ENCODE assay signal across 8 cellular contexts in the genomic region with DNA sequence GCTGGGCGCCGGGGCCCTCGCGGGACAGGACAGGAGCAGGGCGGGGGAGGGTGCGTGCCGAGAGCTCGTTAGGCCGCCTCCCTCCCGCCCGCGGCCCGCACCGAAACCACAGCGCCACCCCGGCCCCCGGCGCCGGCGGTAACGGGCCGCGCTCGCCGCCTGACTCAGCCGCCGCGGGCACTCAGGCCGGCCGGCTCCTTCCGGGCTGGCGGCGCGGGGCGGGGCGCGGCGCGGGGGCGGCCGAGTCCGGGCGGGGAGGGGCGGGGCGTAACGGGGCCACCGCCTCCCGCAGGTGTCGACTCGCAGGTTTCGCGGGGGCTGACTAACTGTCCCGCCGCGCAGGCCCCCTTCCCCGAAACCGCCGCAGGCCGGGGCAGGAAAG. TPM values are rescaled to one million over a fixed set of nuclear protein-coding genes. Genes with fewer than 3 reads are reported as not detected.
DNase-seq lines count a peak whose midpoint lies in the region; ATAC-seq, FAIRE-seq and TF ChIP-seq lines count a peak whose summit lies in the region.

A gene with protein sequence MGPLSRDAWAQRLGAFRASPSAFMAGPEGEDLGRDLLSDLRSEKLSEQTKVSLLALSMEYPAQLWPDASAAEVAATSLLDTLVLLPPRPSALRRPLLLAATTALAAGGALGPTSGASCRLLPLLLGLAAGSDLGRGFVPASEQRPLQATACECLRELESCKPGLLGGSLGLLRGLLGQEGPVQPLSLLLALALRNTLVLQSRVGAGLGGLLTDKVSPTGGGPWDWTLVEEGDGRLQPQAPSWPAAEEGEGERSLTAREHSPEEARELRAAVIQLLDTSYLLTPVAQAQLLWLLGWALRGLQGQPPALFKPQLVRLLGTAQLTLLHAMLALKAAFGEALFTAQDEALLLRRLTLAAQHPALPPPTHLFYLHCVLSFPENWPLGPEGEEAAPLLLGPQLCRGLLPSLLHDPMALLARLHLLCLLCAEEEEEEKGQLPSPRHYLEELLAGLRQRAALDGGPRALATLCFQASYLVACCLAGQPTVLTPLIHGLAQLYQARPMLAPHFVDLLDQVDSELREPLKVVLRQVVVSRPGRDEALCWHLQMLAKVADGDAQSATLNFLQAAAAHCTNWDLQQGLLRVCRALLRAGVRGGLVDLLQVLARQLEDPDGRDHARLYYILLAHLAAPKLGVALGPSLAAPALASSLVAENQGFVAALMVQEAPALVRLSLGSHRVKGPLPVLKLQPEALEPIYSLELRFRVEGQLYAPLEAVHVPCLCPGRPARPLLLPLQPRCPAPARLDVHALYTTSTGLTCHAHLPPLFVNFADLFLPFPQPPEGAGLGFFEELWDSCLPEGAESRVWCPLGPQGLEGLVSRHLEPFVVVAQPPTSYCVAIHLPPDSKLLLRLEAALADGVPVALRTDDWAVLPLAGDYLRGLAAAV (minus strand): TSS at position 207 of the 382 bp plus-strand sequence. CDS start 385 bp downstream, outside the sequence.

- H3K36me3 Mint-ChIP-seq in activated T-helper 2 cell treated with anti-CD3 and anti-CD28 coated beads, Interferon-gamma antibody, Interleukin-2, Interleukin-4, amounts not matched to agents 10 μg/mL and 5 μg/mL and 100 μg/mL, durations not matched to agents 14 hours and 24 hours and 36 hours (ENCODE audit: low read depth), result peaks cover 24% of the 10 kb centered on the region
- no peaks in the 10 kb centered on the region for H3K36me3 Mint-ChIP-seq in natural killer cell treated with Interleukin-12 subunit alpha and Interleukin-12 subunit beta and Interleukin-15 and Interleukin-18, amount 100 ng/mL, for 72 hours

- peak within 1 kb of the TSS; percentile 93 to 98 for H3K27ac ChIP-seq in A549
- peak within 1 kb of the TSS; percentile 23 for H3K27ac ChIP-seq in OCI-LY7 (ENCODE audit: low read depth, low read length, poor library complexity, severe bottlenecking)

- in situ Hi-C loops in GM13977 (cut with MboI; ENCODE audit: low pct_unique_long_range_greater_than_20kb, low sequenced_read_pairs, unreplicated experiment), result no loop called here

- peak within 1 kb of the TSS; percentile 89 for H3K4me3 Mint-ChIP-seq in activated T-helper 2 cell treated with anti-CD3 and anti-CD28 coated beads, Interferon-gamma antibody, Interleukin-2, Interleukin-4, amounts not matched to agents 10 μg/mL and 5 μg/mL and 100 μg/mL, durations not matched to agents 14 hours and 24 hours and 36 hours (ENCODE audit: low read depth)
- H3K4me3 Mint-ChIP-seq in natural killer cell treated with Interleukin-12 subunit alpha and Interleukin-12 subunit beta and Interleukin-15 and Interleukin-18, amount 100 ng/mL, for 72 hours, result peak within 1 kb of the TSS; percentile 88
- peak within 1 kb of the TSS; percentile 94 to 96 for H3K4me3 Mint-ChIP-seq in stimulated activated naive CD8-positive, alpha-beta T cell treated with anti-CD3 and anti-CD28 coated beads, Interleukin-15, amount 100 ng/mL, for 72 hours

- intact Hi-C loops in OCI-LY7 (cut with micrococcal nuclease; ENCODE audit: unreplicated experiment), result loop anchor here (1.0 to 2.0 kb wide), 4 partner anchors 22 to 208 kb away; no protein-coding TSS in a partner anchor
- intact Hi-C loops in activated T-helper 2 cell treated with anti-CD3 and anti-CD28 coated beads, Interferon-gamma antibody, Interleukin-2, Interleukin-4, amounts not matched to agents 10 μg/mL and 5 μg/mL and 100 μg/mL, durations not matched to agents 14 hours and 24 hours and 36 hours (cut with micrococcal nuclease), result loop anchor here (1.0 kb wide), 3 partner anchors 11 to 209 kb away; no protein-coding TSS in a partner anchor

- H3K9me3 ChIP-seq in A549 (no peaks in the 10 kb centered on the region), OCI-LY7 (ENCODE audit: low read length) (no peaks in the 10 kb centered on the region)

- peaks cover 11% of the 10 kb centered on the region for H3K4me1 ChIP-seq in A549
- H3K4me1 ChIP-seq in OCI-LY7 (ENCODE audit: insufficient read depth, low read length, poor library complexity, severe bottlenecking), result peaks cover 6% of the 10 kb centered on the region

- no peak for TF ChIP-seq EP300 in A549 (IDR thresholded peaks at IDR 0.05)

- no peaks in the 10 kb centered on the region for H3K79me2 ChIP-seq in OCI-LY7 (ENCODE audit: insufficient read depth, low read depth, low read length)

- peak; percentile 66 for TF ChIP-seq POLR2A in A549 (IDR thresholded peaks at IDR 0.05; ENCODE audit: low read length)

- H2AFZ ChIP-seq in OCI-LY7 (ENCODE audit: low read length), result peak within 1 kb of the TSS; percentile 50

- no CpG with 5 or more reads among the region's 59 CpGs for WGBS in A549 (ENCODE audit: missing lambda C conversion rate)

- H4K20me1 ChIP-seq in OCI-LY7 (ENCODE audit: insufficient read depth, low read length), result peaks cover 5% of the 10 kb centered on the region; the same call in 1 of the 2 replicates

- peak within 1 kb of the TSS; percentile 91 for H3K27ac Mint-ChIP-seq in activated T-helper 2 cell treated with anti-CD3 and anti-CD28 coated beads, Interferon-gamma antibody, Interleukin-2, Interleukin-4, amounts not matched to agents 10 μg/mL and 5 μg/mL and 100 μg/mL, durations not matched to agents 14 hours and 24 hours and 36 hours
- peak within 1 kb of the TSS; percentile 68 to 76 for H3K27ac Mint-ChIP-seq in natural killer cell treated with Interleukin-12 subunit alpha and Interleukin-12 subunit beta and Interleukin-15 and Interleukin-18, amount 100 ng/mL, for 72 hours
- H3K27ac Mint-ChIP-seq in stimulated activated naive CD8-positive, alpha-beta T cell treated with anti-CD3 and anti-CD28 coated beads, Interleukin-15, amount 100 ng/mL, for 72 hours, result peak within 1 kb of the TSS; percentile 96 to 97

- no peaks in the 10 kb centered on the region for H3K9me2 ChIP-seq in OCI-LY7 (ENCODE audit: insufficient read depth, low read length)

- H3K4me2 ChIP-seq in A549 (peak within 1 kb of the TSS; percentile 99), OCI-LY7 (ENCODE audit: low read length) (peak within 1 kb of the TSS; percentile 81)

- ATAC-seq in A549 (peak; percentile 59 to 71), HG02981 (IDR thresholded peaks at IDR 0.05; ENCODE audit: unreplicated experiment) (peak; percentile 50)
- ATAC-seq in natural killer cell treated with Interleukin-12 subunit alpha and Interleukin-12 subunit beta and Interleukin-15 and Interleukin-18, amount 100 ng/mL, for 72 hours, result peak; percentile 80 to 90
- peak; percentile 71 for ATAC-seq in stimulated activated naive CD8-positive, alpha-beta T cell treated with anti-CD3 and anti-CD28 coated beads, Interleukin-15, amount 100 ng/mL, for 72 hours

- H3K4me3 ChIP-seq in A549 (peak within 1 kb of the TSS; percentile 98), OCI-LY7 (ENCODE audit: low read depth, low read length, poor library complexity, severe bottlenecking) (peak within 1 kb of the TSS; percentile 80), fibroblast of pulmonary artery (replicated peaks; ENCODE audit: low read depth, low read length) (peak within 1 kb of the TSS; percentile 82)

- DNase-seq in A549 (ENCODE audit: low read depth in 1 of 2, low spot score in 1 of 2) (peak; percentile 61 to 64), GM13977 (ENCODE audit: low spot score) (peak; percentile 95), OCI-LY7 (ENCODE audit: low spot score) (peak; percentile 75), fibroblast of pulmonary artery (ENCODE audit: low read depth) (peak; percentile 26)
- DNase-seq in activated T-helper 2 cell treated with anti-CD3 and anti-CD28 coated beads, Interferon-gamma antibody, Interleukin-2, Interleukin-4, amounts not matched to agents 10 μg/mL and 5 μg/mL and 100 μg/mL, durations not matched to agents 14 hours and 24 hours and 36 hours (ENCODE audit: low spot score), result peak; percentile 56
- peak; percentile 83 for DNase-seq in natural killer cell treated with Interleukin-12 subunit alpha and Interleukin-12 subunit beta and Interleukin-15 and Interleukin-18, amount 100 ng/mL, for 72 hours (ENCODE audit: low spot score)
- DNase-seq in stimulated activated naive CD8-positive, alpha-beta T cell treated with anti-CD3 and anti-CD28 coated beads, Interleukin-15, amount 100 ng/mL, for 72 hours, result peak; percentile 70 to 79

- FAIRE-seq in A549 (lab: Jason Lieb, UNC), result no peak

- no peak for TF ChIP-seq RAD21 in A549 (conservative IDR thresholded peaks at IDR 0.05 in 1 of 2, IDR thresholded peaks at IDR 0.05 in 1 of 2)

- H3K36me3 ChIP-seq in OCI-LY7 (ENCODE audit: insufficient read depth, low read length), result peaks cover 3% of the 10 kb centered on the region; the same call in 1 of the 2 replicates

- CTCF ChIA-PET in A549 (lab: Yijun Ruan, JAX) (interaction anchor here (0.6 to 6.6 kb wide), 39 partner anchors 10 to 246 kb away, joined by 3 to 173 read pairs (median 6); a partner anchor contains a TSS), OCI-LY7 (lab: Charles Lee; ENCODE audit: unreplicated experiment) (interaction anchor here (0.6 to 0.7 kb wide), 2 partner anchors 68 to 103 kb away, joined by 3 to 4 read pairs; a partner anchor contains a TSS)

- POLR2A ChIA-PET in A549 (lab: Yijun Ruan, JAX), result interaction anchor here (0.9 to 2.1 kb wide), 5 partner anchors 9 to 79 kb away, joined by 3 to 8 read pairs (median 7); a partner anchor contains a TSS
- POLR2A ChIA-PET in OCI-LY7 (lab: Charles Lee), result interaction anchor here (1.1 kb wide), 1 partner anchor 110 kb away, joined by 6 read pairs; a partner anchor contains a TSS

- BruUV-seq in OCI-LY7 (replicated peaks; lab: Mats Ljungman, UMichigan), result no TSS peak

- no peaks in the 10 kb centered on the region for H3K9me3 Mint-ChIP-seq in activated T-helper 2 cell treated with anti-CD3 and anti-CD28 coated beads, Interferon-gamma antibody, Interleukin-2, Interleukin-4, amounts not matched to agents 10 μg/mL and 5 μg/mL and 100 μg/mL, durations not matched to agents 14 hours and 24 hours and 36 hours
- no peaks in the 10 kb centered on the region for H3K9me3 Mint-ChIP-seq in natural killer cell treated with Interleukin-12 subunit alpha and Interleukin-12 subunit beta and Interleukin-15 and Interleukin-18, amount 100 ng/mL, for 72 hours
- no peaks in the 10 kb centered on the region for H3K9me3 Mint-ChIP-seq in stimulated activated naive CD8-positive, alpha-beta T cell treated with anti-CD3 and anti-CD28 coated beads, Interleukin-15, amount 100 ng/mL, for 72 hours

- H3K27me3 Mint-ChIP-seq in activated T-helper 2 cell treated with anti-CD3 and anti-CD28 coated beads, Interferon-gamma antibody, Interleukin-2, Interleukin-4, amounts not matched to agents 10 μg/mL and 5 μg/mL and 100 μg/mL, durations not matched to agents 14 hours and 24 hours and 36 hours (ENCODE audit: low read depth), result peaks cover 15% of the 10 kb centered on the region
- peaks cover 15 to 18% of the 10 kb centered on the region in 2 donors for H3K27me3 Mint-ChIP-seq in natural killer cell treated with Interleukin-12 subunit alpha and Interleukin-12 subunit beta and Interleukin-15 and Interleukin-18, amount 100 ng/mL, for 72 hours
- H3K27me3 Mint-ChIP-seq in stimulated activated naive CD8-positive, alpha-beta T cell treated with anti-CD3 and anti-CD28 coated beads, Interleukin-15, amount 100 ng/mL, for 72 hours, result peaks cover 34% of the 10 kb centered on the region

- peaks cover 33% of the 10 kb centered on the region for H3K4me1 Mint-ChIP-seq in activated T-helper 2 cell treated with anti-CD3 and anti-CD28 coated beads, Interferon-gamma antibody, Interleukin-2, Interleukin-4, amounts not matched to agents 10 μg/mL and 5 μg/mL and 100 μg/mL, durations not matched to agents 14 hours and 24 hours and 36 hours (ENCODE audit: low read depth)
- peaks cover 12 to 15% of the 10 kb centered on the region in 2 donors for H3K4me1 Mint-ChIP-seq in natural killer cell treated with Interleukin-12 subunit alpha and Interleukin-12 subunit beta and Interleukin-15 and Interleukin-18, amount 100 ng/mL, for 72 hours (ENCODE audit: low read depth in 2 of 2)
- H3K4me1 Mint-ChIP-seq in stimulated activated naive CD8-positive, alpha-beta T cell treated with anti-CD3 and anti-CD28 coated beads, Interleukin-15, amount 100 ng/mL, for 72 hours, result peaks cover 66% of the 10 kb centered on the region

- no peak for TF ChIP-seq CTCF in A549 (IDR thresholded peaks at IDR 0.05)
- TF ChIP-seq CTCF in GM13977 (IDR thresholded peaks at IDR 0.05; ENCODE audit: extremely low read depth, insufficient read depth, missing control alignments), result no peak
- TF ChIP-seq CTCF in OCI-LY7 (conservative IDR thresholded peaks at IDR 0.05; ENCODE audit: low read length), result no peak
- TF ChIP-seq CTCF in fibroblast of pulmonary artery (IDR thresholded peaks at IDR 0.05; ENCODE audit: low read length, missing control alignments), result no peak

RNA-seq across cellular contexts. Expression of the gene that starts here (rescaled TPM):
- polyA plus RNA-seq in A549 (2011; rRNA removed), result 5.2 and 5.8 TPM in 2 replicates
- 6.8 and 10.8 TPM in 2 replicates for polyA plus RNA-seq in A549 (2012; cell fraction: cytosol; rRNA removed)
- polyA plus RNA-seq in A549 (2012; cell fraction: nucleus; rRNA removed), result 12.7 and 19.9 TPM in 2 replicates
- polyA plus RNA-seq in A549 (2017; fragmentation: RNase III; extraction: RNeasy Plus Mini Kit Qiagen cat#74134 plus additional on column Dnase treatment), result 9.0 to 10.2 TPM (median 9.2 TPM) in 3 replicates
- 8.4 and 9.3 TPM in 2 replicates for polyA minus RNA-seq in A549 (2011; rRNA and poly(A)+ RNA removed)
- total RNA-seq in OCI-LY7 (2014; rRNA removed; shearing (Covaris generic)), result 10.2 and 12.9 TPM in 2 replicates
- 23.9 and 25.6 TPM in 2 replicates for total RNA-seq in OCI-LY7 (2022)
- total RNA-seq in activated T-helper 2 cell treated with anti-CD3 and anti-CD28 coated beads, Interferon-gamma antibody, Interleukin-2, Interleukin-4, amounts not matched to agents 10 μg/mL and 5 μg/mL and 100 μg/mL, durations not matched to agents 14 hours and 24 hours and 36 hours, result 24.6 and 24.9 TPM in 2 replicates
- total RNA-seq in natural killer cell treated with Interleukin-12 subunit alpha and Interleukin-12 subunit beta and Interleukin-15 and Interleukin-18, amount 100 ng/mL, for 72 hours, result 10 to 100 TPM; 15.8 to 25.4 TPM

Comparison
In these comparisons a context has a peak if more than half of its experiments do, and no peak if none do; other contexts are left out.
1. Peak in every context shown above with its lines: DNase-seq, ATAC-seq, H3K4me3 ChIP-seq and H3K27ac ChIP-seq.
2. DNase-seq: peak in every context shown above with its lines; median percentile 95 in GM13977; 83 in natural killer cell treated with Interleukin-12 subunit alpha and Interleukin-12 subunit beta and Interleukin-15 and Interleukin-18, amount 100 ng/mL, for 72 hours; 75 in OCI-LY7; 74 in stimulated activated naive CD8-positive, alpha-beta T cell treated with anti-CD3 and anti-CD28 coated beads, Interleukin-15, amount 100 ng/mL, for 72 hours; 62 in A549; 56 in activated T-helper 2 cell treated with anti-CD3 and anti-CD28 coated beads, Interferon-gamma antibody, Interleukin-2, Interleukin-4, amounts not matched to agents 10 μg/mL and 5 μg/mL and 100 μg/mL, durations not matched to agents 14 hours and 24 hours and 36 hours; 26 in fibroblast of pulmonary artery.